10 cellular contexts compared by ENCODE assay signal in genomic region chr22:49848690-49849160, GRCh38. TPM values are rescaled to one million over a fixed set of nuclear protein-coding genes. Genes with fewer than 3 reads are reported as not detected.
DNase-seq lines count a peak whose midpoint lies in the region; ATAC-seq, FAIRE-seq and TF ChIP-seq lines count a peak whose summit lies in the region.
"Had no signal": no experiment of that assay in that cellular context is flagged by ENCODE, and none has a peak within 500 bp of the region (broad histone marks: within the 10 kb centered on the region; RNA-seq: fewer than 3 reads in every experiment).

No MANE protein-coding gene starts in this region.

- no TSS peak for BruUV-seq in MCF 10A (replicated peaks; lab: Mats Ljungman, UMichigan)

- H3K4me1 Mint-ChIP-seq in MCF 10A (ENCODE audit: insufficient read depth, unreplicated experiment): no peaks in the 10 kb centered on the region

- H3K27me3 Mint-ChIP-seq in MCF 10A (ENCODE audit: insufficient read depth, unreplicated experiment): no peaks in the 10 kb centered on the region

- H2BK5ac ChIP-seq in mesenchymal stem cell (ENCODE audit: low read depth, low read length, poor library complexity, severe bottlenecking): no peak overlapping the region

- no peak overlapping the region for H3K27ac ChIP-seq in breast epithelium
- no peak overlapping the region for H3K27ac ChIP-seq in mesenchymal stem cell (ENCODE audit: low read length, poor library complexity, severe bottlenecking)
- H3K27ac ChIP-seq in upper lobe of left lung: peak overlapping the region in 1 of 4 donors; percentile 52
- H3K27ac ChIP-seq: SJCRH30 had no signal

- H3K27ac Mint-ChIP-seq in MCF 10A (ENCODE audit: low read depth, unreplicated experiment): no peak overlapping the region

- H2BK120ac ChIP-seq in mesenchymal stem cell (ENCODE audit: low read depth, low read length): no peak overlapping the region

- CTCF ChIA-PET in MCF 10A (lab: Yijun Ruan, JAX): interaction anchor here (0.6 kb wide), 1 partner anchor 1235 kb away, joined by 3 read pairs; no protein-coding TSS in a partner anchor

- H3K4me2 ChIP-seq in mesenchymal stem cell (ENCODE audit: low read length, poor library complexity, severe bottlenecking): peak overlapping the region; percentile 96

- peaks cover 10 to 11% of the 10 kb centered on the region in 2 donors for H3K4me1 ChIP-seq in breast epithelium
- H3K4me1 ChIP-seq in mesenchymal stem cell (ENCODE audit: control insufficient read depth, insufficient read depth, low read depth, low read length): peaks cover 23% of the 10 kb centered on the region
- H3K4me1 ChIP-seq in upper lobe of left lung: peaks cover 24 to 36% (median 29%) of the 10 kb centered on the region in 4 donors
- H3K4me1 ChIP-seq: SJCRH30 had no signal

- no peak overlapping the region for H3K4ac ChIP-seq in mesenchymal stem cell (ENCODE audit: low read depth in 1 of 2, low read length in 2 of 2)

- no peak overlapping the region for H3K14ac ChIP-seq in mesenchymal stem cell (ENCODE audit: low read length in 2 of 2)

- TF ChIP-seq POLR2A in breast epithelium (IDR thresholded peaks at IDR 0.05): no peak
- TF ChIP-seq POLR2A in upper lobe of left lung (IDR thresholded peaks at IDR 0.05): no peak

- H3K9me3 Mint-ChIP-seq in MCF 10A (ENCODE audit: unreplicated experiment): no peaks in the 10 kb centered on the region

- intact Hi-C loops in breast epithelium (cut with DNase I; ENCODE audit: low total_unique reads) (no loop called here), MCF 10A (cut with micrococcal nuclease) (no loop called here)

- no peak overlapping the region for H4K91ac ChIP-seq in mesenchymal stem cell (ENCODE audit: low read length)

- H4K8ac ChIP-seq in mesenchymal stem cell (ENCODE audit: low read length): no peak overlapping the region

- no peak for TF ChIP-seq EP300 in upper lobe of left lung (IDR thresholded peaks at IDR 0.05)

- H3K4me3 Mint-ChIP-seq in MCF 10A (ENCODE audit: unreplicated experiment): no peak overlapping the region

- H3K36me3 ChIP-seq in breast epithelium: no peaks in the 10 kb centered on the region
- H3K36me3 ChIP-seq in bronchial epithelial cell (ENCODE audit: control insufficient read depth, insufficient read depth, low read length): no peaks in the 10 kb centered on the region
- H3K36me3 ChIP-seq in mesenchymal stem cell (ENCODE audit: control insufficient read depth in 1 of 2, insufficient read depth in 2 of 2, low read depth in 1 of 2, low read length in 2 of 2): no peaks in the 10 kb centered on the region
- H3K36me3 ChIP-seq in upper lobe of left lung: no peaks in the 10 kb centered on the region
- H3K36me3 ChIP-seq: SJCRH30 had no signal

- H2BK12ac ChIP-seq in mesenchymal stem cell (ENCODE audit: low read length in 2 of 2): no peak overlapping the region

- no peaks in the 10 kb centered on the region for H3K79me1 ChIP-seq in mesenchymal stem cell (replicated peaks; ENCODE audit: low read length, poor library complexity, severe bottlenecking)

- H3K27me3 ChIP-seq in breast epithelium: peaks cover 6 to 27% of the 10 kb centered on the region in 2 donors
- H3K27me3 ChIP-seq in bronchial epithelial cell (ENCODE audit: control insufficient read depth, insufficient read depth, low read length): peaks cover 16% of the 10 kb centered on the region
- H3K27me3 ChIP-seq in mesenchymal stem cell (ENCODE audit: control insufficient read depth in 1 of 2, insufficient read depth in 1 of 2, low read length in 2 of 2): peaks cover 50 to 65% of the 10 kb centered on the region in 2 experiments
- H3K27me3 ChIP-seq in upper lobe of left lung: peaks cover 3 to 23% (median 10%) of the 10 kb centered on the region in 4 donors

- ATAC-seq in upper lobe of left lung (ENCODE audit: low FRiP score in 2 of 2): no peak
- no peak for ATAC-seq in HG02938 (IDR thresholded peaks at IDR 0.05; ENCODE audit: unreplicated experiment)

- H2AK5ac ChIP-seq in mesenchymal stem cell (ENCODE audit: low read length, severe bottlenecking): no peak overlapping the region

- H3K23ac ChIP-seq in mesenchymal stem cell (ENCODE audit: low read length in 2 of 2): no peak overlapping the region

- no peak overlapping the region for H2BK15ac ChIP-seq in mesenchymal stem cell (ENCODE audit: low read depth, poor library complexity, severe bottlenecking)

- DNase-seq in breast epithelium (ENCODE audit: low spot score in 2 of 2) (peak in 1 of 2 donors; percentile 52), MCF 10A (ENCODE audit: unreplicated experiment) (no peak), bronchial epithelial cell (ENCODE audit: low read depth) (no peak), mesenchymal stem cell (no peak), upper lobe of left lung (peak in 1 of 2 donors; percentile 89), DMS79 treated with DMSO at 0.1 percent for 48 hours (lab: John Stamatoyannopoulos, UW) (no peak), OCI-M1 (lab: John Stamatoyannopoulos, UW) (no peak)
- DNase-seq: NCI-H1048, SJCRH30 had no signal

- no peak overlapping the region for H3K18ac ChIP-seq in mesenchymal stem cell (ENCODE audit: low read depth in 1 of 2, low read length in 2 of 2)

- no peak overlapping the region for H2AFZ ChIP-seq in mesenchymal stem cell (ENCODE audit: low read depth, low read length)

- FAIRE-seq in bronchial epithelial cell (lab: Jason Lieb, UNC): no peak

- no peak for TF ChIP-seq CTCF in breast epithelium (IDR thresholded peaks at IDR 0.05)
- no peak for TF ChIP-seq CTCF in MCF 10A (IDR thresholded peaks at IDR 0.05; ENCODE audit: unreplicated experiment)
- no peak for TF ChIP-seq CTCF in bronchial epithelial cell (IDR thresholded peaks at IDR 0.05; ENCODE audit: insufficient read depth, low read length, severe bottlenecking)
- TF ChIP-seq CTCF in upper lobe of left lung (IDR thresholded peaks at IDR 0.05): peak in 1 of 6 experiments; percentile 15

- H3K9me3 ChIP-seq in breast epithelium: no peaks in the 10 kb centered on the region
- H3K9me3 ChIP-seq in mesenchymal stem cell (ENCODE audit: control insufficient read depth, low read length): no peaks in the 10 kb centered on the region
- H3K9me3 ChIP-seq in upper lobe of left lung: no peaks in the 10 kb centered on the region
- H3K9me3 ChIP-seq: SJCRH30 had no signal

- H3K4me3 ChIP-seq in breast epithelium (peak overlapping the region; percentile 38 to 76 (median 50)), bronchial epithelial cell (ENCODE audit: low read depth, low read length) (peak overlapping the region; percentile 10), mesenchymal stem cell (ENCODE audit: insufficient read depth in 1 of 2, low read depth in 1 of 2, low read length in 2 of 2) (peak overlapping the region; percentile 33 to 42), upper lobe of left lung (peak overlapping the region; percentile 10 to 60 (median 52))
- H3K4me3 ChIP-seq: SJCRH30 had no signal

- POLR2A ChIA-PET in MCF 10A (lab: Yijun Ruan, JAX): no interaction called here

- H3K36me3 Mint-ChIP-seq in MCF 10A (ENCODE audit: insufficient read depth, unreplicated experiment): no peaks in the 10 kb centered on the region

- WGBS in mesenchymal stem cell: 0% methylated on average over 18 of the region's 51 CpGs
- WGBS in upper lobe of left lung, 2 donors: 0% methylated on average over 27 of the region's 51 CpGs; no CpG with 5 or more reads in 1 of the 2 donors

- no peak overlapping the region for H3K9ac ChIP-seq in mesenchymal stem cell (ENCODE audit: low read length)

RNA-seq across cellular contexts. Expression of gene ZBED4, which starts 4.9 kb away (rescaled TPM):
- total RNA-seq in breast epithelium (10 to 100 TPM in 2 of 3 donors, 1 to 10 TPM in 1; 7.5 to 11.3 (median 10.5) TPM), MCF 10A (2022) (15.9 and 16.4 TPM in 2 replicates), bronchial epithelial cell (14.0 and 15.7 TPM in 2 replicates), upper lobe of left lung (10 to 100 TPM; 10.8 to 19.9 (median 15.5) TPM)
- polyA plus RNA-seq in mesenchymal stem cell (2013, experiment 1 of 2): 11.3 TPM
- 11.2 TPM for polyA plus RNA-seq in mesenchymal stem cell (2013, experiment 2 of 2)

RNA-seq across cellular contexts. Expression of gene BRD1, which starts 21.1 kb away (rescaled TPM):
- 10 to 100 TPM; 33.4 to 35.1 (median 34.1) TPM for total RNA-seq in breast epithelium
- total RNA-seq in MCF 10A (2022): 40.7 and 48.1 TPM in 2 replicates
- total RNA-seq in bronchial epithelial cell: 18.2 and 28.0 TPM in 2 replicates
- 10.2 TPM for polyA plus RNA-seq in mesenchymal stem cell (2013, experiment 1 of 2)
- 10.1 TPM for polyA plus RNA-seq in mesenchymal stem cell (2013, experiment 2 of 2)
- 100 to 1,000 TPM in 1 of 6 donors, 10 to 100 TPM in 5; 38.9 to 141 (median 43.0) TPM for total RNA-seq in upper lobe of left lung
